20 cellular contexts compared by ENCODE assay signal in genomic region chr7:28981282-28981555, GRCh38. TPM values are rescaled to one million over a fixed set of nuclear protein-coding genes. Genes with fewer than 3 reads are reported as not detected.
"Had no signal": no experiment of that assay in that cellular context is flagged by ENCODE, and none has a peak within 500 bp of the region (broad histone marks: within the 10 kb centered on the region; RNA-seq: fewer than 3 reads in every experiment).

No MANE protein-coding gene starts in this region.

- H3K27ac ChIP-seq: epithelial cell of prostate, hepatocyte, neural progenitor cell, thoracic aorta, upper lobe of left lung had no signal

- H2AFZ ChIP-seq: hepatocyte, neural progenitor cell had no signal

- H3K9ac ChIP-seq: neural progenitor cell had no signal

- H3K27me3 ChIP-seq: hepatocyte, neural progenitor cell, upper lobe of left lung had no signal

- H3K79me2 ChIP-seq: hepatocyte had no signal

- H3K4me3 ChIP-seq: hepatocyte, neural progenitor cell, thoracic aorta, upper lobe of left lung had no signal

- DNase-seq: activated naive CD4-positive, alpha-beta T cell treated with Interleukin-2 at 50 U/mL for 16 hours; activated naive CD8-positive, alpha-beta T cell treated with anti-CD3 and anti-CD28 coated beads, Interleukin-2, amount 10 ng/mL, durations not matched to agents 7 days and 5 days; activated T-cell treated with anti-CD3 and anti-CD28 coated beads, Interleukin-2, amount 50 U/mL, for 1 hour; amniotic stem cell; foreskin fibroblast; immature natural killer cell; naive thymus-derived CD4-positive, alpha-beta T cell; small intestine; stimulated activated CD4-positive, alpha-beta T cell treated with anti-CD3 and anti-CD28 coated beads, Interleukin-15, amount 100 ng/mL, for 24 hours; stimulated activated CD4-positive, alpha-beta T cell treated with anti-CD3 and anti-CD28 coated beads, Interleukin-2, amount 100 ng/mL, for 48 hours; stimulated activated CD8-positive, alpha-beta memory T cell treated with anti-CD3 and anti-CD28 coated beads, Interleukin-4, amount 100 ng/mL, for 48 hours; stimulated activated naive CD4-positive, alpha-beta T cell; T-helper 9 cell had no signal

- ATAC-seq: naive thymus-derived CD4-positive, alpha-beta T cell; sciatic nerve; WTC11 had no signal

- H3K9me3 ChIP-seq: thoracic aorta, upper lobe of left lung had no signal

- H3K36me3 ChIP-seq: neural progenitor cell, thoracic aorta, upper lobe of left lung had no signal

- H3K4me2 ChIP-seq: hepatocyte, neural progenitor cell had no signal

RNA-seq across cellular contexts. Expression of gene TRIL, which starts 23.1 kb away (rescaled TPM):
- total RNA-seq: activated naive CD8-positive, alpha-beta T cell treated with anti-CD3 and anti-CD28 coated beads, Interleukin-2, amount 10 ng/mL, durations not matched to agents 7 days and 5 days had no signal
- polyA plus RNA-seq: immature natural killer cell; naive thymus-derived CD4-positive, alpha-beta T cell had no signal
